Comparison of ENCODE assay signal across 35 cellular contexts in genomic region chr2:28824207-28824606, GRCh38. TPM values are rescaled to one million over a fixed set of nuclear protein-coding genes. Genes with fewer than 3 reads are reported as not detected.
"Had no signal": no experiment of that assay in that cellular context is flagged by ENCODE, and none has a peak within 500 bp of the region (broad histone marks: within the 10 kb centered on the region; RNA-seq: fewer than 3 reads in every experiment).

No MANE protein-coding gene starts in this region.

- H3K4me3 Mint-ChIP-seq: activated B cell treated with CpG ODN at 0.5 μM for 24 hours; activated CD4-positive, alpha-beta memory T cell treated with anti-CD3 and anti-CD28 coated beads, Interleukin-2, amount 10 ng/mL, durations not matched to agents 7 days and 5 days; activated CD4-positive, alpha-beta T cell treated with anti-CD3 and anti-CD28 coated beads, Interleukin-2, amount 10 ng/mL, durations not matched to agents 7 days and 5 days; activated CD8-positive, alpha-beta memory T cell treated with anti-CD3 and anti-CD28 coated beads, Interleukin-2, amount 10 ng/mL, durations not matched to agents 7 days and 5 days; activated CD8-positive, alpha-beta T cell treated with anti-CD3 and anti-CD28 coated beads, Interleukin-2, amount 10 ng/mL, durations not matched to agents 7 days and 5 days; activated naive CD4-positive, alpha-beta T cell treated with anti-CD3 and anti-CD28 coated beads, Interleukin-2, amount 10 ng/mL, durations not matched to agents 7 days and 5 days; activated naive CD4-positive, alpha-beta T cell treated with anti-CD3 and anti-CD28 coated beads, Interleukin-2, amount 50 U/mL, for 24 hours; activated naive CD8-positive, alpha-beta T cell; activated naive CD8-positive, alpha-beta T cell treated with anti-CD3 and anti-CD28 coated beads, Interleukin-2, amount 10 ng/mL, durations not matched to agents 7 days and 5 days; activated naive CD8-positive, alpha-beta T cell treated with anti-CD3 and anti-CD28 coated beads, Interleukin-2, amount 50 U/mL, for 24 hours; activated T-cell treated with anti-CD3 and anti-CD28 coated beads, Interleukin-2, amount 50 U/mL, for 24 hours; brain; central memory CD8-positive, alpha-beta T cell; T-helper 1 cell treated with Interleukin-12 subunit alpha and Interleukin-12 subunit beta and Interleukin-4 antibody, amounts not matched to agents 30 μg/mL and 1 μg/mL, for 36 hours; T-helper 2 cell treated with Interferon-gamma antibody and Interleukin-4, amounts not matched to agents 5 μg/mL and 100 μg/mL, for 36 hours had no signal

- DNase-seq: activated B cell treated with CpG ODN at 0.5 μM for 24 hours; activated CD4-positive, alpha-beta memory T cell treated with anti-CD3 and anti-CD28 coated beads, Interleukin-2, amount 10 ng/mL, durations not matched to agents 7 days and 5 days; activated CD4-positive, alpha-beta T cell treated with anti-CD3 and anti-CD28 coated beads for 4 hours; activated CD4-positive, alpha-beta T cell treated with anti-CD3 and anti-CD28 coated beads, Interleukin-2, amount 10 ng/mL, durations not matched to agents 7 days and 5 days; activated CD4-positive, alpha-beta T cell treated with anti-CD3 and anti-CD28 coated beads, Interleukin-2, amount 50 U/mL, for 48 hours; activated CD4-positive, CD25-positive, alpha-beta regulatory T cell treated with anti-CD3 and anti-CD28 coated beads, Interleukin-2, amount 50 U/mL, for 72 hours; activated CD8-positive, alpha-beta memory T cell treated with anti-CD3 and anti-CD28 coated beads for 24 hours; activated CD8-positive, alpha-beta memory T cell treated with anti-CD3 and anti-CD28 coated beads, Interleukin-2, amount 10 ng/mL, durations not matched to agents 7 days and 5 days; activated CD8-positive, alpha-beta memory T cell treated with anti-CD3 and anti-CD28 coated beads, Interleukin-2, amount 50 U/mL, for 48 hours; activated CD8-positive, alpha-beta T cell treated with anti-CD3 and anti-CD28 coated beads, Interleukin-2, amount 10 ng/mL, durations not matched to agents 7 days and 5 days; activated effector memory CD4-positive, alpha-beta T cell treated with Interleukin-2 at 50 U/mL for 16 hours; activated gamma-delta T cell; activated naive CD4-positive, alpha-beta T cell treated with anti-CD3 and anti-CD28 coated beads, Interleukin-2, amount 10 ng/mL, durations not matched to agents 7 days and 5 days; activated naive CD4-positive, alpha-beta T cell treated with Interleukin-2 at 50 U/mL for 16 hours; activated naive CD8-positive, alpha-beta T cell treated with anti-CD3 and anti-CD28 coated beads, Interleukin-2, amount 10 ng/mL, durations not matched to agents 7 days and 5 days; activated naive CD8-positive, alpha-beta T cell treated with anti-CD3 and anti-CD28 coated beads, Interleukin-2, amount 50 U/mL, for 24 hours; activated T-cell treated with anti-CD3 and anti-CD28 coated beads, Interleukin-2, amount 50 U/mL, for 24 hours; activated T-cell treated with anti-CD3 and anti-CD28 coated beads, Interleukin-2, amount 50 U/mL, for 48 hours; amygdala; anterior cingulate cortex; caudate nucleus; cerebellar nuclear complex; T-helper 2 cell; T-helper 9 cell had no signal

- H3K4me3 ChIP-seq: ascending aorta, cardiac muscle cell had no signal

- H3K27ac Mint-ChIP-seq: activated B cell treated with CpG ODN at 0.5 μM for 24 hours; activated CD4-positive, alpha-beta memory T cell treated with anti-CD3 and anti-CD28 coated beads, Interleukin-2, amount 10 ng/mL, durations not matched to agents 7 days and 5 days; activated CD4-positive, alpha-beta T cell treated with anti-CD3 and anti-CD28 coated beads, Interleukin-2, amount 10 ng/mL, durations not matched to agents 7 days and 5 days; activated CD8-positive, alpha-beta memory T cell treated with anti-CD3 and anti-CD28 coated beads, Interleukin-2, amount 10 ng/mL, durations not matched to agents 7 days and 5 days; activated CD8-positive, alpha-beta T cell treated with anti-CD3 and anti-CD28 coated beads, Interleukin-2, amount 10 ng/mL, durations not matched to agents 7 days and 5 days; activated naive CD4-positive, alpha-beta T cell treated with anti-CD3 and anti-CD28 coated beads, Interleukin-2, amount 10 ng/mL, durations not matched to agents 7 days and 5 days; activated naive CD4-positive, alpha-beta T cell treated with anti-CD3 and anti-CD28 coated beads, Interleukin-2, amount 50 U/mL, for 24 hours; activated naive CD8-positive, alpha-beta T cell; activated naive CD8-positive, alpha-beta T cell treated with anti-CD3 and anti-CD28 coated beads, Interleukin-2, amount 10 ng/mL, durations not matched to agents 7 days and 5 days; activated naive CD8-positive, alpha-beta T cell treated with anti-CD3 and anti-CD28 coated beads, Interleukin-2, amount 50 U/mL, for 24 hours; activated T-cell treated with anti-CD3 and anti-CD28 coated beads, Interleukin-2, amount 50 U/mL, for 24 hours; activated T-helper 2 cell treated with anti-CD3 and anti-CD28 coated beads, Interferon-gamma antibody, Interleukin-2, Interleukin-4, amounts not matched to agents 10 μg/mL and 5 μg/mL and 100 μg/mL, durations not matched to agents 14 hours and 24 hours and 36 hours; brain; T-helper 1 cell treated with Interleukin-12 subunit alpha and Interleukin-12 subunit beta and Interleukin-4 antibody, amounts not matched to agents 30 μg/mL and 1 μg/mL, for 36 hours; T-helper 2 cell treated with Interferon-gamma antibody and Interleukin-4, amounts not matched to agents 5 μg/mL and 100 μg/mL, for 36 hours had no signal

- ATAC-seq: activated CD8-positive, alpha-beta memory T cell treated with anti-CD3 and anti-CD28 coated beads, Interleukin-2, amount 10 ng/mL, durations not matched to agents 7 days and 5 days; activated CD8-positive, alpha-beta T cell treated with anti-CD3 and anti-CD28 coated beads, Interleukin-2, amount 10 ng/mL, durations not matched to agents 7 days and 5 days; activated naive CD8-positive, alpha-beta T cell treated with anti-CD3 and anti-CD28 coated beads, Interleukin-2, amount 50 U/mL, for 24 hours had no signal

- H3K9me3 Mint-ChIP-seq: activated B cell treated with CpG ODN at 0.5 μM for 24 hours; activated CD4-positive, alpha-beta memory T cell treated with anti-CD3 and anti-CD28 coated beads, Interleukin-2, amount 10 ng/mL, durations not matched to agents 7 days and 5 days; activated CD4-positive, alpha-beta T cell treated with anti-CD3 and anti-CD28 coated beads, Interleukin-2, amount 10 ng/mL, durations not matched to agents 7 days and 5 days; activated naive CD4-positive, alpha-beta T cell treated with anti-CD3 and anti-CD28 coated beads, Interleukin-2, amount 10 ng/mL, durations not matched to agents 7 days and 5 days; activated naive CD4-positive, alpha-beta T cell treated with anti-CD3 and anti-CD28 coated beads, Interleukin-2, amount 50 U/mL, for 24 hours; activated naive CD8-positive, alpha-beta T cell treated with anti-CD3 and anti-CD28 coated beads, Interleukin-2, amount 10 ng/mL, durations not matched to agents 7 days and 5 days; activated naive CD8-positive, alpha-beta T cell treated with anti-CD3 and anti-CD28 coated beads, Interleukin-2, amount 50 U/mL, for 24 hours; activated T-cell treated with anti-CD3 and anti-CD28 coated beads, Interleukin-2, amount 50 U/mL, for 24 hours; activated T-helper 2 cell treated with anti-CD3 and anti-CD28 coated beads, Interferon-gamma antibody, Interleukin-2, Interleukin-4, amounts not matched to agents 10 μg/mL and 5 μg/mL and 100 μg/mL, durations not matched to agents 14 hours and 24 hours and 36 hours; brain; central memory CD8-positive, alpha-beta T cell; T-helper 1 cell treated with Interleukin-12 subunit alpha and Interleukin-12 subunit beta and Interleukin-4 antibody, amounts not matched to agents 30 μg/mL and 1 μg/mL, for 36 hours; T-helper 2 cell treated with Interferon-gamma antibody and Interleukin-4, amounts not matched to agents 5 μg/mL and 100 μg/mL, for 36 hours had no signal

- H3K27me3 ChIP-seq: ascending aorta, cardiac muscle cell had no signal

- H3K27ac ChIP-seq: ascending aorta, cardiac muscle cell, VCaP had no signal

- H3K4me1 ChIP-seq: ascending aorta had no signal

- H3K9me3 ChIP-seq: ascending aorta had no signal

- H3K36me3 ChIP-seq: ascending aorta, cardiac muscle cell had no signal

- H3K36me3 Mint-ChIP-seq: activated naive CD4-positive, alpha-beta T cell treated with anti-CD3 and anti-CD28 coated beads, Interleukin-2, amount 10 ng/mL, durations not matched to agents 7 days and 5 days; activated naive CD4-positive, alpha-beta T cell treated with anti-CD3 and anti-CD28 coated beads, Interleukin-2, amount 50 U/mL, for 24 hours; activated naive CD8-positive, alpha-beta T cell treated with anti-CD3 and anti-CD28 coated beads, Interleukin-2, amount 10 ng/mL, durations not matched to agents 7 days and 5 days; brain had no signal

- H3K27me3 Mint-ChIP-seq: activated B cell treated with CpG ODN at 0.5 μM for 24 hours; activated CD8-positive, alpha-beta memory T cell treated with anti-CD3 and anti-CD28 coated beads, Interleukin-2, amount 10 ng/mL, durations not matched to agents 7 days and 5 days; activated naive CD4-positive, alpha-beta T cell treated with anti-CD3 and anti-CD28 coated beads, Interleukin-2, amount 50 U/mL, for 24 hours; activated naive CD8-positive, alpha-beta T cell; activated T-cell treated with anti-CD3 and anti-CD28 coated beads, Interleukin-2, amount 50 U/mL, for 24 hours; brain; central memory CD8-positive, alpha-beta T cell had no signal

- H3K4me1 Mint-ChIP-seq: activated naive CD4-positive, alpha-beta T cell treated with anti-CD3 and anti-CD28 coated beads, Interleukin-2, amount 10 ng/mL, durations not matched to agents 7 days and 5 days; brain; central memory CD8-positive, alpha-beta T cell had no signal

RNA-seq across cellular contexts. Expression of gene SPDYA, which starts 13.6 kb away (rescaled TPM):
- polyA plus RNA-seq: adipose tissue had no signal

RNA-seq across cellular contexts. Expression of gene TRMT61B, which starts 45.9 kb away (rescaled TPM):
- total RNA-seq: ascending aorta had no signal
